In the genomic region with DNA sequence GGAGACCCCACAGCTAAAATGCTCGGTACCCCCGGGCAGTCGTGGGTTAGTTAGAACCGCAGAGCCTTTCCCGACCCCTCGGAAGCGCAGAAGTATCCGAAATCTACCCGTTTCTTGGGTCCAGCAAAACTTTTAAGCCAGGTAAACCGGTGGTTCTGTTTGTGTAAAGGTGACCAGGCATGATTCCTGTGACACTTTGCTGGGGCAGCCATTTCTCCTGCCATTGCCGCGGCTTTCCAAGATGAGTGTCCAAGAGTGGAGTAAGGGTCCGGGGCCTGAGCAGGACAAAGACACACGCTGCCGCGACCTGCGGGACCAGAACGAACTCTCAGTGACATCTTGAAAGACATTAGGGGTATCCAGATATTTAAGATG, we compare ENCODE assay signal across 8 cellular contexts. TPM values are rescaled to one million over a fixed set of nuclear protein-coding genes. Genes with fewer than 3 reads are reported as not detected.
DNase-seq lines count a peak whose midpoint lies in the region; ATAC-seq and TF ChIP-seq lines count a peak whose summit lies in the region.

No MANE protein-coding gene starts in this region.

- H3K9me3 ChIP-seq in sigmoid colon, result no peaks in the 10 kb centered on the region

- H3K27ac Mint-ChIP-seq in T-cell, result no peak overlapping the region
- H3K27ac Mint-ChIP-seq in glutamatergic neuron (ENCODE audit: unreplicated experiment), result no peak overlapping the region

- no peaks in the 10 kb centered on the region for H3K9me3 Mint-ChIP-seq in T-cell
- H3K9me3 Mint-ChIP-seq in glutamatergic neuron (ENCODE audit: unreplicated experiment), result peaks cover 3% of the 10 kb centered on the region

- POLR2A ChIA-PET in T-cell (lab: Charles Lee), result no interaction called here

- TF ChIP-seq POLR2A in sigmoid colon (IDR thresholded peaks at IDR 0.05), result no peak

- H3K27me3 Mint-ChIP-seq in T-cell (no peaks in the 10 kb centered on the region), glutamatergic neuron (ENCODE audit: unreplicated experiment) (peaks cover 8% of the 10 kb centered on the region)

- H3K4me1 ChIP-seq in sigmoid colon, result peaks cover 0 to 7% (median 0%) of the 10 kb centered on the region in 4 donors

- peak overlapping the region in 1 of 4 donors; percentile 8 for H3K27ac ChIP-seq in sigmoid colon

- TF ChIP-seq CTCF in glutamatergic neuron (IDR thresholded peaks at IDR 0.05; ENCODE audit: partially characterized antibody, unreplicated experiment), result no peak
- no peak for TF ChIP-seq CTCF in sigmoid colon (IDR thresholded peaks at IDR 0.05)

- peak overlapping the region; percentile 60 to 72 (median 71) for H3K4me3 Mint-ChIP-seq in T-cell
- peak overlapping the region; percentile 77 for H3K4me3 Mint-ChIP-seq in glutamatergic neuron (ENCODE audit: unreplicated experiment)

- peaks cover 0 to 4% (median 0%) of the 10 kb centered on the region in 3 donors for H3K27me3 ChIP-seq in sigmoid colon

- H3K36me3 Mint-ChIP-seq in T-cell, result peaks cover 20% of the 10 kb centered on the region
- no peaks in the 10 kb centered on the region for H3K36me3 Mint-ChIP-seq in glutamatergic neuron (ENCODE audit: unreplicated experiment)

- no peak for ATAC-seq in T-cell (replicated peaks in 1 of 4)
- no peak for ATAC-seq in HG02852 (IDR thresholded peaks at IDR 0.05; ENCODE audit: unreplicated experiment)

- WGBS in sigmoid colon, 2 donors, result 16 to 43% methylated on average over 18 of the region's 18 CpGs

- DNase-seq in NCI-H1417 (lab: John Stamatoyannopoulos, UW) (peak in 2 of 3 experiments; percentile 50 to 64), NCI-H1417 treated with DMSO at 0.1 percent for 48 hours (lab: John Stamatoyannopoulos, UW) (no peak), T-cell (peak in 1 of 34 experiments; percentile 2), glutamatergic neuron (no peak), sigmoid colon (no peak), NCI-H1930 (lab: John Stamatoyannopoulos, UW) (no peak)
- no peak for DNase-seq in effector CD8-positive, alpha-beta T cell (lab: John Stamatoyannopoulos, UW)

- TF ChIP-seq EP300 in sigmoid colon (IDR thresholded peaks at IDR 0.05), result no peak

- H3K36me3 ChIP-seq in sigmoid colon, result peaks cover 0 to 35% (median 4%) of the 10 kb centered on the region in 4 donors

- CTCF ChIA-PET in T-cell (lab: Charles Lee), result no interaction called here

- intact Hi-C loops in sigmoid colon (cut with DNase I), result no loop called here

- H3K4me1 Mint-ChIP-seq in T-cell (peaks cover 10 to 11% (median 11%) of the 10 kb centered on the region in 3 donors), glutamatergic neuron (ENCODE audit: low read depth, unreplicated experiment) (peaks cover 3% of the 10 kb centered on the region)

- peak overlapping the region in 3 of 4 donors; percentile 56 to 61 (median 58) for H3K4me3 ChIP-seq in sigmoid colon

RNA-seq across cellular contexts. Expression of gene MARVELD2, which starts 0.7 kb away (rescaled TPM):
- total RNA-seq in T-cell (1 to 10 TPM in 2 of 5 donors, under 1 TPM in 3; 0.43 to 1.2 (median 0.75) TPM), glutamatergic neuron (ENCODE audit: unreplicated experiment) (1.6 TPM), sigmoid colon (under 1 TPM in 3 of 4 donors, not detected in 1; 0.28 to 0.49 (median 0.36) TPM)
- 1 to 10 TPM; 4.2 to 9.7 (median 5.8) TPM for polyA plus RNA-seq in sigmoid colon

RNA-seq across cellular contexts. Expression of gene RAD17, which starts 46.0 kb away (rescaled TPM):
- 10 to 100 TPM; 23.1 to 30.7 (median 29.7) TPM for total RNA-seq in T-cell
- 37.5 TPM for total RNA-seq in glutamatergic neuron (ENCODE audit: unreplicated experiment)
- 10 to 100 TPM; 18.3 to 25.3 (median 19.5) TPM for total RNA-seq in sigmoid colon
- polyA plus RNA-seq in sigmoid colon, result 10 to 100 TPM; 13.1 to 16.9 (median 13.2) TPM

RNA-seq across cellular contexts. Expression of gene AK6, which starts 46.3 kb away (rescaled TPM):
- 10 to 100 TPM in 4 of 5 donors, 1 to 10 TPM in 1; 9.5 to 23.8 (median 19.1) TPM for total RNA-seq in T-cell
- 17.6 TPM for total RNA-seq in glutamatergic neuron (ENCODE audit: unreplicated experiment)
- total RNA-seq in sigmoid colon, result 10 to 100 TPM; 20.7 to 34.1 (median 28.5) TPM
- 10 to 100 TPM; 36.5 to 51.8 (median 40.2) TPM for polyA plus RNA-seq in sigmoid colon

RNA-seq across cellular contexts. Expression of gene TAF9, which starts 46.3 kb away (rescaled TPM):
- total RNA-seq in T-cell (10 to 100 TPM; 42.5 to 54.3 (median 50.0) TPM), glutamatergic neuron (ENCODE audit: unreplicated experiment) (79.0 TPM), sigmoid colon (10 to 100 TPM; 33.2 to 52.8 (median 38.6) TPM)
- 10 to 100 TPM; 57.4 to 77.9 (median 60.1) TPM for polyA plus RNA-seq in sigmoid colon

Comparison
In these comparisons a context has a peak if more than half of its experiments do, and no peak if none do; other contexts are left out.
1. DNase-seq: peak in NCI-H1417 (2 of 3); none in NCI-H1417 treated with DMSO at 0.1 percent for 48 hours (single experiment), glutamatergic neuron (single experiment), sigmoid colon (single experiment), NCI-H1930 (0 of 2) and effector CD8-positive, alpha-beta T cell (single experiment).